18 cellular contexts compared by ENCODE assay signal in the genomic region with DNA sequence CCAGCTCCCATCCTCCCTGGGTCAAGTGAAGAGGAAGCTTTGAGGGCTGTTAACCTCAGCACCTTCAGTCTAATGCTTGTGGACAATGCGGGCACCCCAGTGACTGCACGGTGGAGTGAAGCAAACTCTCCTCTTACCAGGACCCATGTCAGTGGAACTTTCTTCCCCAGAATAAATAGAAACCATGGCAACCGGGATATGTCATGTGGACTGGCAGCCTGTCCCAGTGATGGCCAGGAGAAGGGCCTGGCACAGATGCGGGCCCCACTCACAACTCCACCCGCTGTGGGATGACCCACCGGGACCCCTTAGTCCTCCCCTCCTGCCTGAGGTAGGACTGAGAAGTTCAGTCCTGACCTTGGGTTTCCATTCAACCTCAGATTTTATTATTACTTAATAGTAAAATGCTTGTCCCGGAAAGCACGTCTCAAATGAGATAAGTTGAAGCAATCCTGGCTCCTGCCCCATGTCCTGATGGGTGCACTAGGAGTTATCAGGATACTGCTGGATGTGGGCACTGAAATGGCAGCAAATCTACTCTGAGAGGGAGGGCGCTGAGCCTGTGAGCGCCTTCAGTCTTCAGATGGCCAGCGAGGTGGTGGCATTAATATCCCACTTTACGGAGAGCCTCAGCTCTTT. TPM values are rescaled to one million over a fixed set of nuclear protein-coding genes. Genes with fewer than 3 reads are reported as not detected.
DNase-seq lines count a peak whose midpoint lies in the region; ATAC-seq, FAIRE-seq and TF ChIP-seq lines count a peak whose summit lies in the region.
"Had no signal": no experiment of that assay in that cellular context is flagged by ENCODE, and none has a peak within 500 bp of the region (broad histone marks: within the 10 kb centered on the region; RNA-seq: fewer than 3 reads in every experiment).

No MANE protein-coding gene starts in this region.

- H3K9me1 ChIP-seq in K562 (ENCODE audit: control insufficient read depth, insufficient read depth, low read length), result no peaks in the 10 kb centered on the region

- no peak for FAIRE-seq in K562 (lab: Jason Lieb, UNC)
- FAIRE-seq: G401.6, GM12892 had no signal

- no peaks in the 10 kb centered on the region for H3K9me2 ChIP-seq in MM.1S (replicated peaks; ENCODE audit: insufficient read depth, low read length)

- peaks cover 0 to 10% (median 0%) of the 10 kb centered on the region in 11 experiments; a peak in 1 of 22 replicates for H3K27me3 ChIP-seq in BLaER1 treated with 17β-estradiol and CSF1 and Interleukin-3, amounts not matched to agents 10 nM and 100 nM
- H3K27me3 ChIP-seq in MM.1S (replicated peaks; ENCODE audit: insufficient read depth, low read length) (no peaks in the 10 kb centered on the region), K562 (ENCODE audit: control insufficient read depth in 2 of 2, insufficient read depth in 2 of 2, low read length in 2 of 2) (peaks cover 0 to 36% of the 10 kb centered on the region in 2 experiments; a peak in 2 of 5 replicates)
- H3K27me3 ChIP-seq in effector memory CD4-positive, alpha-beta T cell (replicated peaks; ENCODE audit: control insufficient read depth, insufficient read depth, low read length, poor library complexity, severe bottlenecking), result no peaks in the 10 kb centered on the region
- H3K27me3 ChIP-seq: SJCRH30 had no signal

- peak overlapping the region; percentile 81 to 96 (median 92) for H3K4me2 ChIP-seq in BLaER1 treated with 17β-estradiol and CSF1 and Interleukin-3, amounts not matched to agents 10 nM and 100 nM
- H3K4me2 ChIP-seq in MM.1S (ENCODE audit: low read depth, low read length), result no peak overlapping the region
- no peak overlapping the region for H3K4me2 ChIP-seq in K562 (ENCODE audit: insufficient read depth, low read length)

- H2AFZ ChIP-seq in MM.1S (ENCODE audit: low read length) (no peak overlapping the region), K562 (ENCODE audit: low read depth, low read length) (no peak overlapping the region)

- in situ Hi-C loops in K562 (cut with MboI), result no loop called here

- no peak overlapping the region for H3K4me3 Mint-ChIP-seq in endothelial cell (ENCODE audit: unreplicated experiment)

- H3K36me3 Mint-ChIP-seq in endothelial cell (ENCODE audit: low read depth, unreplicated experiment), result no peaks in the 10 kb centered on the region

- POLR2A ChIA-PET in K562 (lab: Yijun Ruan, JAX), result no interaction called here

- peaks cover 5% of the 10 kb centered on the region for H3K27me3 Mint-ChIP-seq in endothelial cell (ENCODE audit: unreplicated experiment)

- H3K9me3 ChIP-seq in BLaER1 treated with 17β-estradiol and CSF1 and Interleukin-3, amounts not matched to agents 10 nM and 100 nM (replicated peaks in 1 of 11), result no peaks in the 10 kb centered on the region
- H3K9me3 ChIP-seq in MM.1S (replicated peaks; ENCODE audit: insufficient read depth, low read length) (no peaks in the 10 kb centered on the region), K562 (replicated peaks; ENCODE audit: control insufficient read depth, insufficient read depth, low read depth, low read length) (no peaks in the 10 kb centered on the region)
- H3K9me3 ChIP-seq in effector memory CD4-positive, alpha-beta T cell (ENCODE audit: control insufficient read depth, low read length), result no peaks in the 10 kb centered on the region
- H3K9me3 ChIP-seq: SJCRH30 had no signal

- TF ChIP-seq CTCF in MM.1S (IDR thresholded peaks at IDR 0.05; ENCODE audit: low read length), result no peak
- TF ChIP-seq CTCF in K562 (IDR thresholded peaks at IDR 0.05 in 2 of 3, conservative IDR thresholded peaks at IDR 0.05 in 1 of 3; ENCODE audit: insufficient read depth in 2 of 3, low read depth in 1 of 3, low read length in 3 of 3), result no peak
- no peak for TF ChIP-seq CTCF in endothelial cell (IDR thresholded peaks at IDR 0.05; ENCODE audit: unreplicated experiment)

- H4K20me1 ChIP-seq in BLaER1 treated with 17β-estradiol and CSF1 and Interleukin-3, amounts not matched to agents 10 nM and 100 nM, result peaks cover 0 to 6% (median 0%) of the 10 kb centered on the region in 11 experiments; a peak in 1 of 22 replicates
- H4K20me1 ChIP-seq in MM.1S (ENCODE audit: insufficient read depth, low read length) (no peaks in the 10 kb centered on the region), K562 (replicated peaks; ENCODE audit: control insufficient read depth, insufficient read depth, low read length) (no peaks in the 10 kb centered on the region)

- no peak for ATAC-seq in K562

- peaks cover 28% of the 10 kb centered on the region for H3F3A ChIP-seq in MM.1S (ENCODE audit: insufficient read depth, low read length)

- no peak for TF ChIP-seq RAD21 in K562 (CRISPR knock-in tag; conservative IDR thresholded peaks at IDR 0.05 in 1 of 2, IDR thresholded peaks at IDR 0.05 in 1 of 2)

- DNase-seq in MM.1S (peak; percentile 5), K562 (ENCODE audit: extremely low read depth in 1 of 4, low spot score in 3 of 4) (no peak), stromal cell of bone marrow (ENCODE audit: low read depth) (peak; percentile 46), endothelial cell (ENCODE audit: low spot score) (no peak), DMS 273 (lab: John Stamatoyannopoulos, UW; ENCODE audit: unreplicated experiment) (no peak)
- no peak for DNase-seq in effector memory CD4-positive, alpha-beta T cell
- DNase-seq: HCEC 1CT, KG1, NCI-H1105 treated with DMSO at 0.1 percent for 48 hours, NCI-H1930, NCI-H2171, NCI-H774, SJCRH30, SW 1271 had no signal

- intact Hi-C loops in K562 (cut with micrococcal nuclease), result no loop called here

- no peak for TF ChIP-seq EP300 in K562 (IDR thresholded peaks at IDR 0.05; ENCODE audit: low read length)

- no peak overlapping the region for H3K27ac Mint-ChIP-seq in endothelial cell (ENCODE audit: unreplicated experiment)

- H3K27ac ChIP-seq in BLaER1 treated with 17β-estradiol and CSF1 and Interleukin-3, amounts not matched to agents 10 nM and 100 nM, result peak overlapping the region in 9 of 11 experiments; percentile 31 to 93 (median 80); a peak in 16 of 22 replicates
- H3K27ac ChIP-seq in MM.1S (ENCODE audit: low read length), result no peak overlapping the region
- no peak overlapping the region for H3K27ac ChIP-seq in K562 (ENCODE audit: extremely low read depth, low read depth, low read length)
- no peak overlapping the region for H3K27ac ChIP-seq in effector memory CD4-positive, alpha-beta T cell (ENCODE audit: insufficient read depth, low read length, poor library complexity, severe bottlenecking)
- H3K27ac ChIP-seq: C4-2B had no signal

- under 1% methylated on average over 12 of the region's 12 CpGs for WGBS in K562 (ENCODE audit: insufficient coverage, low coverage, missing lambda C conversion rate)

- H3K36me3 ChIP-seq in BLaER1 treated with 17β-estradiol and CSF1 and Interleukin-3, amounts not matched to agents 10 nM and 100 nM, result no peaks in the 10 kb centered on the region
- H3K36me3 ChIP-seq in MM.1S (replicated peaks; ENCODE audit: insufficient read depth, low read length) (no peaks in the 10 kb centered on the region), K562 (ENCODE audit: control insufficient read depth, insufficient read depth, low read length) (no peaks in the 10 kb centered on the region)
- no peaks in the 10 kb centered on the region for H3K36me3 ChIP-seq in effector memory CD4-positive, alpha-beta T cell (ENCODE audit: control insufficient read depth, insufficient read depth, low read length)
- H3K36me3 ChIP-seq: SJCRH30 had no signal

- H3K4me1 Mint-ChIP-seq in endothelial cell (ENCODE audit: unreplicated experiment), result peaks cover 12% of the 10 kb centered on the region

- BruUV-seq in K562 (replicated peaks; lab: Mats Ljungman, UMichigan), result no TSS peak

- H3K79me2 ChIP-seq in MM.1S (ENCODE audit: low read length) (peaks cover 88% of the 10 kb centered on the region), K562 (ENCODE audit: control insufficient read depth, insufficient read depth, low read length) (no peaks in the 10 kb centered on the region)

- H3K4me1 ChIP-seq in BLaER1 treated with 17β-estradiol and CSF1 and Interleukin-3, amounts not matched to agents 10 nM and 100 nM, result peaks cover 67 to 72% (median 70%) of the 10 kb centered on the region in 10 experiments
- H3K4me1 ChIP-seq in MM.1S (ENCODE audit: low read length) (peaks cover 62% of the 10 kb centered on the region), K562 (replicated peaks in 1 of 2; ENCODE audit: control insufficient read depth in 2 of 2, insufficient read depth in 2 of 2, low read length in 2 of 2) (no peaks in the 10 kb centered on the region; a peak in 1 of 5 replicates)
- peaks cover 17% of the 10 kb centered on the region for H3K4me1 ChIP-seq in effector memory CD4-positive, alpha-beta T cell (ENCODE audit: control insufficient read depth, insufficient read depth, low read length, poor library complexity, severe bottlenecking)

- no peak for TF ChIP-seq POLR2A in K562 (conservative IDR thresholded peaks at IDR 0.05)

- H3K9ac ChIP-seq in BLaER1 treated with 17β-estradiol and CSF1 and Interleukin-3, amounts not matched to agents 10 nM and 100 nM, result peak overlapping the region in 4 of 11 experiments; percentile 2 to 22 (median 18); a peak in 3 of 22 replicates
- no peak overlapping the region for H3K9ac ChIP-seq in MM.1S (ENCODE audit: low read length)
- no peak overlapping the region for H3K9ac ChIP-seq in K562 (ENCODE audit: insufficient read depth in 1 of 2, low read depth in 2 of 2, low read length in 2 of 2)

- H3K4me3 ChIP-seq in BLaER1 treated with 17β-estradiol and CSF1 and Interleukin-3, amounts not matched to agents 10 nM and 100 nM, result no peak overlapping the region
- H3K4me3 ChIP-seq in MM.1S (ENCODE audit: low read length) (no peak overlapping the region), K562 (no peak overlapping the region)
- no peak overlapping the region for H3K4me3 ChIP-seq in effector memory CD4-positive, alpha-beta T cell (ENCODE audit: insufficient read depth, low read depth, low read length, poor library complexity, severe bottlenecking)
- H3K4me3 ChIP-seq: SJCRH30 had no signal

- CTCF ChIA-PET in K562 (lab: Yijun Ruan, JAX; ENCODE audit: low intra/inter-chr PET ratio), result no interaction called here

- no peaks in the 10 kb centered on the region for H3K9me3 Mint-ChIP-seq in endothelial cell (ENCODE audit: unreplicated experiment)

RNA-seq across cellular contexts. Expression of a gene that starts 23.5 kb away (rescaled TPM):
- total RNA-seq in K562 (2011; cell fraction: chromatin; rRNA removed; ENCODE audit: low replicate concordance), result not detected in 2 replicates
- total RNA-seq in K562 (2011; cell fraction: nucleolus; rRNA removed), result not detected in 2 replicates
- not detected in 2 replicates for total RNA-seq in K562 (2011; cell fraction: nucleoplasm; rRNA removed)
- total RNA-seq in K562 (2014; rRNA removed) (not detected in 2 replicates), K562 (2014; rRNA removed; fragmentation: Illumina TruSeq; extraction: Trizol) (not detected in 2 replicates), K562 (2015; rRNA removed; fragmentation: Illumina TruSeq; extraction: Trizol) (not detected in 2 replicates), K562 (2021) (not detected in 2 replicates), endothelial cell (ENCODE audit: unreplicated experiment) (5.0 TPM)
- polyA plus RNA-seq in K562 (2011; rRNA removed) (not detected in 2 replicates), K562 (2014; fragmentation: Illumina TruSeq; extraction: Trizol) (not detected in 2 replicates), K562 (2014; fragmentation: Nextera tagmentation; extraction: Ambion mirVana) (not detected), K562 (2014; rRNA removed) (not detected in 2 replicates)
- polyA plus RNA-seq in K562 (2011; cell fraction: cytosol; rRNA removed), result not detected in 2 replicates
- polyA plus RNA-seq in K562 (2011; cell fraction: nucleus; rRNA removed), result not detected in 2 replicates
- polyA plus RNA-seq in K562 (2012), result 0.05 and 0.18 TPM in 2 replicates
- not detected in 2 replicates for polyA minus RNA-seq in K562 (2011; rRNA and poly(A)+ RNA removed)
- not detected in 2 replicates for polyA minus RNA-seq in K562 (2011; cell fraction: cytosol; rRNA and poly(A)+ RNA removed)
- polyA minus RNA-seq in K562 (2011; cell fraction: nucleus; rRNA and poly(A)+ RNA removed), result not detected in 2 replicates

Comparison
In these comparisons a context has a peak if more than half of its experiments do, and no peak if none do; other contexts are left out.
1. H3K27ac ChIP-seq: peak in BLaER1 treated with 17β-estradiol and CSF1 and Interleukin-3, amounts not matched to agents 10 nM and 100 nM (9 of 11); none in MM.1S (single experiment), K562 (single experiment) and effector memory CD4-positive, alpha-beta T cell (single experiment).
2. H3K4me2 ChIP-seq: peak in BLaER1 treated with 17β-estradiol and CSF1 and Interleukin-3, amounts not matched to agents 10 nM and 100 nM (11 of 11); none in MM.1S (single experiment) and K562 (single experiment).
3. DNase-seq: peak in MM.1S (single experiment) and stromal cell of bone marrow (single experiment); none in K562 (0 of 4), endothelial cell (single experiment), effector memory CD4-positive, alpha-beta T cell (0 of 3) and DMS 273 (single experiment).